In the genomic region with DNA sequence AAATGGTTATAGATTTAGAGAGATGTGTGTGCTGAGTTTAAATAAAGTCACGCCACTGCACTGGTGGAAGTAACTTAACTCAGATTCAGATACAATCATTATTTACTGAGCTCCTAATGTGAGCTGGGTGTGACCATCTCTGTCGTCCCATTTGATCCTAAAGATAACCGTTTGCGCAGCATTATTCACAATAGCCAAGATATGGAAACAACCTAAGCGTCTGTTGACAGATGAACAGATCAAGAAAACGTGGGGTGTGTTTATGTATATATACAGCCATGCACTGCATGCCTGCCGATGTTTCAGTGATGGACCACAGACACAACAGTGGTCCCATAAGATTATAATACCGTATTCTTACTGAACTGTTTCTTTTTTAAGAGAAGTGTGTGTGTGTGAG, we compare ENCODE assay signal across 3 cellular contexts.
"Had no signal": no experiment of that assay in that cellular context is flagged by ENCODE, and none has a peak within 500 bp of the region (broad histone marks: within the 10 kb centered on the region; RNA-seq: fewer than 3 reads in every experiment).

No MANE protein-coding gene starts in this region.

- H3K4me3 ChIP-seq: GM12878 had no signal

- DNase-seq: GDM1, GF-D8 had no signal

- ATAC-seq: GM12878 had no signal
